ENCODE assay signal across 31 cellular contexts in the genomic region with DNA sequence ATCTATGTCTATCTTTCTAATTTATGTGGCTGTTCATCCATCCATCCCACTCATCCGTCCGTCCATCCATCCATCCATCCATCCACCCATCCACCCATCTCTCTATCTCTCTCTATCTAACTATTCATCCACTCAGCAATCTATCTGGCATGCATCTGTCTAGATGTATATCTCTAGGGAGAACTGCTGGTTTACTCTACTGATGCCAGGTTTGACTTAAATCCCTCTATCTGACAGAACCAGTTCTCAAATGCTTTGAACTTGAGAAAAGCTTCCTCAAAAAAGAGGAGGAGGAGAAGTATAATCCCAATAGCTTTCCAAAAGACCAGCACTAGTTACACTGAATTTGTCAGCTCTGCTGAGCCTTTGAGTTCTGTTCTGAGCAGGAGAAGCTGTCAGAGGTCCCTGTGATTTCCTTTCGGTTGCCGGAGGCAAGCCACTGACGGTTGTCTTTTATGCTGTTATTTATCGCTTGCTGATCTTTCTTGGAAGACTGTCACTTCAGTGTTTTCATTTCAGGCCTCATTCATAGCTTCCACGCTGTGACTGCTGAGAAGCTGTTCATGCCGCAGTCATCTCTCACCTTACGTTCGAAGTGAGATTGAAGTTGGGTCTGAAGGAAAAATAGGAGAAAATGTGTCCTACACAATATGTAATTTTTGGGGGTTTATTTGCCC.
"Had no signal": no experiment of that assay in that cellular context is flagged by ENCODE, and none has a peak within 500 bp of the region (broad histone marks: within the 10 kb centered on the region; RNA-seq: fewer than 3 reads in every experiment).

No MANE protein-coding gene starts in this region.

- H3K4me3 ChIP-seq: ascending aorta, breast epithelium, cardiac muscle cell, colonic mucosa, dorsolateral prefrontal cortex, gastrocnemius medialis, heart left ventricle had no signal

- H3K27ac ChIP-seq: ascending aorta, breast epithelium, cardiac muscle cell, colonic mucosa, dorsolateral prefrontal cortex, foreskin keratinocyte, gastrocnemius medialis, heart left ventricle had no signal

- DNase-seq: activated B cell treated with CpG ODN at 0.5 μM for 24 hours; activated CD4-positive, alpha-beta T cell treated with anti-CD3 and anti-CD28 coated beads for 48 hours; activated CD4-positive, alpha-beta T cell treated with anti-CD3 and anti-CD28 coated beads, Interleukin-2, amount 50 U/mL, for 1 hour; activated CD4-positive, alpha-beta T cell treated with anti-CD3 and anti-CD28 coated beads, Interleukin-2, amount 50 U/mL, for 48 hours; activated CD8-positive, alpha-beta memory T cell treated with anti-CD3 and anti-CD28 coated beads for 24 hours; activated CD8-positive, alpha-beta T cell treated with anti-CD3 and anti-CD28 coated beads for 36 hours; activated effector memory CD4-positive, alpha-beta T cell treated with Interleukin-2 at 50 U/mL for 16 hours; activated gamma-delta T cell treated with Interleukin-2 at 50 U/mL for 16 hours; activated naive CD4-positive, alpha-beta T cell treated with anti-CD3 and anti-CD28 coated beads, Interleukin-2, amount 50 U/mL, for 16 hours; activated naive CD4-positive, alpha-beta T cell treated with Interleukin-2 at 50 U/mL for 16 hours; activated T-cell treated with anti-CD3 and anti-CD28 coated beads, Interleukin-2, amount 50 U/mL, for 4 hours; central memory CD4-positive, alpha-beta T cell; cerebellar nuclear complex; colonic mucosa; dorsolateral prefrontal cortex; effector memory CD4-positive, alpha-beta T cell; endodermal cell; foreskin keratinocyte; gastrocnemius medialis; glutamatergic neuron; heart left ventricle; T-helper 2 cell had no signal

- H3K4me1 ChIP-seq: ascending aorta, breast epithelium, colonic mucosa, foreskin keratinocyte, gastrocnemius medialis, heart left ventricle had no signal

- ATAC-seq: activated CD4-positive, CD25-positive, alpha-beta regulatory T cell treated with anti-CD3 and anti-CD28 coated beads, Interleukin-2, amount 50 U/mL, for 24 hours; activated CD8-positive, alpha-beta T cell treated with anti-CD3 and anti-CD28 coated beads for 36 hours; activated T-cell treated with anti-CD3 and anti-CD28 coated beads, Interleukin-2, amount 50 U/mL, for 4 hours; activated T-helper 17 cell treated with anti-CD3 and anti-CD28 coated beads, Interleukin-2, amount 50 U/mL, for 72 hours; esophagus mucosa; foreskin keratinocyte; gastrocnemius medialis; heart left ventricle had no signal

- H3K4me3 Mint-ChIP-seq: activated B cell treated with CpG ODN at 0.5 μM for 24 hours; activated CD8-positive, alpha-beta T cell treated with anti-CD3 and anti-CD28 coated beads for 36 hours; activated naive CD8-positive, alpha-beta T cell; activated T-cell treated with anti-CD3 and anti-CD28 coated beads, Interleukin-2, amount 50 U/mL, for 4 hours; activated T-helper 17 cell treated with anti-CD3 and anti-CD28 coated beads, Interleukin-2, amount 50 U/mL, for 72 hours; dendritic cell treated with granulocyte-macrophage colony-stimulating factor and Interleukin-4, amounts not matched to agents 40 ng/mL and 50 ng/mL, for 4 days; endodermal cell had no signal

- H3K9me3 Mint-ChIP-seq: activated CD8-positive, alpha-beta T cell treated with anti-CD3 and anti-CD28 coated beads for 36 hours; activated T-cell treated with anti-CD3 and anti-CD28 coated beads, Interleukin-2, amount 50 U/mL, for 4 hours; activated T-helper 17 cell treated with anti-CD3 and anti-CD28 coated beads, Interleukin-2, amount 50 U/mL, for 72 hours had no signal

- H3K9me3 ChIP-seq: ascending aorta, breast epithelium, colonic mucosa, gastrocnemius medialis had no signal

- H3K27ac Mint-ChIP-seq: activated B cell treated with CpG ODN at 0.5 μM for 24 hours; activated CD8-positive, alpha-beta T cell treated with anti-CD3 and anti-CD28 coated beads for 36 hours; activated naive CD8-positive, alpha-beta T cell; activated T-helper 17 cell treated with anti-CD3 and anti-CD28 coated beads, Interleukin-2, amount 50 U/mL, for 72 hours; dendritic cell treated with granulocyte-macrophage colony-stimulating factor and Interleukin-4, amounts not matched to agents 40 ng/mL and 50 ng/mL, for 4 days; endodermal cell had no signal

- H3K4me1 Mint-ChIP-seq: activated B cell treated with CpG ODN at 0.5 μM for 24 hours; activated T-helper 17 cell treated with anti-CD3 and anti-CD28 coated beads, Interleukin-2, amount 50 U/mL, for 72 hours had no signal

- H3K27me3 ChIP-seq: ascending aorta, breast epithelium, cardiac muscle cell, colonic mucosa, dorsolateral prefrontal cortex, gastrocnemius medialis, heart left ventricle had no signal

- H3K36me3 ChIP-seq: ascending aorta, breast epithelium, cardiac muscle cell, colonic mucosa, gastrocnemius medialis, heart left ventricle had no signal

- H3K36me3 Mint-ChIP-seq: activated naive CD8-positive, alpha-beta T cell; brain had no signal

- H3K27me3 Mint-ChIP-seq: activated B cell treated with CpG ODN at 0.5 μM for 24 hours; brain; dendritic cell treated with granulocyte-macrophage colony-stimulating factor and Interleukin-4, amounts not matched to agents 40 ng/mL and 50 ng/mL, for 4 days had no signal
